In the genomic region with DNA sequence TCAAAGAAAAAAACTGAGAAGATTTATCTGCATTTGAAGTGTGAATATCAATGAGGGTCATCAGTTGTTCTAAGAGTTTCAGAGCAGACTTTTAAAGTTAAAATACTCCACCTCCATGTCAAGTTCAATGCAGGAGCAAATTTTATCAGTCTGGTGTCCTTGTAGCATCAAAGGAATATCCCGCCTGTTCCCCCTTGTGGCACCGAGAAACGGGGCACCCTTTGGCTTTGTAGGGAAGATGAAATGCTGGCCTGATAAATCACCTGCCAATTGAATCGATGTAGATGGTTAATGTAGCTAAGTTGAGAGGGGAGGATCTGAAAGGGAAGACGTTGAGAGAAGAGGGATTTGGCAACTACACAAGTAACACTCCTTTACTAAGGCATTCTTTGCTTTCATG, we compare ENCODE assay signal across 30 cellular contexts.
"Had no signal": no experiment of that assay in that cellular context is flagged by ENCODE, and none has a peak within 500 bp of the region (broad histone marks: within the 10 kb centered on the region; RNA-seq: fewer than 3 reads in every experiment).

No MANE protein-coding gene starts in this region.

- H3K4me3 ChIP-seq: coronary artery, esophagus squamous epithelium, heart right ventricle, lower lobe of right lung, pancreas, right lobe of liver, thoracic aorta, tibial nerve, upper lobe of left lung had no signal

- H3K4me1 ChIP-seq: esophagus squamous epithelium, heart right ventricle, lower lobe of right lung, pancreas, right lobe of liver, tibial nerve, upper lobe of left lung had no signal

- H3K27ac ChIP-seq: coronary artery, esophagus squamous epithelium, heart right ventricle, lower lobe of right lung, neutrophil, pancreas, right lobe of liver, thoracic aorta, tibial nerve, upper lobe of left lung had no signal

- H3K36me3 ChIP-seq: esophagus squamous epithelium, heart right ventricle, lower lobe of right lung, neutrophil, pancreas, right lobe of liver, thoracic aorta, tibial nerve, upper lobe of left lung had no signal

- H3K9me3 Mint-ChIP-seq: natural killer cell treated with Interleukin-12 subunit alpha and Interleukin-12 subunit beta and Interleukin-15 and Interleukin-18, amount 100 ng/mL, for 72 hours; neural crest cell; stimulated activated naive CD8-positive, alpha-beta T cell treated with anti-CD3 and anti-CD28 coated beads, Interleukin-15, Interleukin-2, amounts not matched to agents 100 ng/mL and 50 ng/mL, for 24 hours had no signal

- H3K9me3 ChIP-seq: esophagus squamous epithelium, heart right ventricle, lower lobe of right lung, neutrophil, pancreas, right lobe of liver, thoracic aorta, tibial nerve, upper lobe of left lung had no signal

- H3K27me3 ChIP-seq: esophagus squamous epithelium, heart right ventricle, neutrophil, pancreas, right lobe of liver, tibial nerve, upper lobe of left lung had no signal

- H3K27me3 Mint-ChIP-seq: naive B cell; stimulated activated naive B cell treated with anti-CD40 and anti-IgM and Interleukin-4, amounts not matched to agents 10 μg/mL and 1 μg/mL and 100 μg/mL, for 72 hours; stimulated activated naive CD8-positive, alpha-beta T cell treated with anti-CD3 and anti-CD28 coated beads, Interleukin-15, Interleukin-2, amounts not matched to agents 100 ng/mL and 50 ng/mL, for 24 hours had no signal

- H3K27ac Mint-ChIP-seq: immature natural killer cell; naive B cell; natural killer cell treated with Interleukin-12 subunit alpha and Interleukin-12 subunit beta and Interleukin-15 and Interleukin-18, amount 100 ng/mL, for 72 hours; stimulated activated naive B cell treated with anti-CD40 and anti-IgM and Interleukin-4, amounts not matched to agents 10 μg/mL and 1 μg/mL and 100 μg/mL, for 72 hours; stimulated activated naive CD8-positive, alpha-beta T cell treated with anti-CD3 and anti-CD28 coated beads, Interleukin-15, Interleukin-2, amounts not matched to agents 100 ng/mL and 50 ng/mL, for 24 hours had no signal

- H3K4me1 Mint-ChIP-seq: immature natural killer cell; naive B cell; neural crest cell; stimulated activated naive B cell treated with anti-CD40 and anti-IgM and Interleukin-4, amounts not matched to agents 10 μg/mL and 1 μg/mL and 100 μg/mL, for 72 hours had no signal

- DNase-seq: dermis blood vessel endothelial cell; effector memory CD4-positive, alpha-beta T cell; erythroblast; esophagus squamous epithelium; foreskin melanocyte; glutamatergic neuron; heart right ventricle; hippocampal formation; immature natural killer cell; islet precursor cell; kidney glomerular epithelial cell; left ventricle myocardium superior; lower lobe of right lung; naive B cell; pancreas; right lobe of liver; small intestine; stimulated activated CD4-positive, alpha-beta T cell treated with anti-CD3 and anti-CD28 coated beads, Interleukin-15, amount 100 ng/mL, for 24 hours; stimulated activated CD4-positive, alpha-beta T cell treated with anti-CD3 and anti-CD28 coated beads, Interleukin-2, amount 100 ng/mL, for 48 hours; stimulated activated naive B cell treated with anti-CD40 and anti-IgM and Interleukin-4, amounts not matched to agents 10 μg/mL and 1 μg/mL and 100 μg/mL, for 72 hours; upper lobe of left lung had no signal

- H3K4me3 Mint-ChIP-seq: immature natural killer cell; naive B cell; natural killer cell treated with Interleukin-12 subunit alpha and Interleukin-12 subunit beta and Interleukin-15 and Interleukin-18, amount 100 ng/mL, for 72 hours; neural crest cell; stimulated activated naive B cell treated with anti-CD40 and anti-IgM and Interleukin-4, amounts not matched to agents 10 μg/mL and 1 μg/mL and 100 μg/mL, for 72 hours; stimulated activated naive CD8-positive, alpha-beta T cell treated with anti-CD3 and anti-CD28 coated beads, Interleukin-15, Interleukin-2, amounts not matched to agents 100 ng/mL and 50 ng/mL, for 24 hours had no signal

- H3K36me3 Mint-ChIP-seq: immature natural killer cell; naive B cell; natural killer cell treated with Interleukin-12 subunit alpha and Interleukin-12 subunit beta and Interleukin-15 and Interleukin-18, amount 100 ng/mL, for 72 hours; stimulated activated naive B cell treated with anti-CD40 and anti-IgM and Interleukin-4, amounts not matched to agents 10 μg/mL and 1 μg/mL and 100 μg/mL, for 72 hours had no signal

- FAIRE-seq: endometrium, pancreas, small intestine, urothelium cell line had no signal

- ATAC-seq: heart right ventricle; left ventricle myocardium superior; lower lobe of right lung; natural killer cell treated with Interleukin-12 subunit alpha and Interleukin-12 subunit beta and Interleukin-15 and Interleukin-18, amount 100 ng/mL, for 72 hours; pancreas; right lobe of liver; stimulated activated naive B cell treated with anti-CD40 and anti-IgM and Interleukin-4, amounts not matched to agents 10 μg/mL and 1 μg/mL and 100 μg/mL, for 72 hours had no signal
